ENCODE assay signal across 1 cellular context in genomic region chr14:74133833-74134481, GRCh38.
A peak's percentile ranks its signal among the peaks of the same experiment; 100 is the strongest.
TF ChIP-seq lines count a peak whose summit lies in the region.

No MANE protein-coding gene starts in this region.

TF ChIP-seq in HepG2, 621 proteins besides CTCF, POLR2A, EP300 and RAD21 (continued from another document):
- TF ChIP-seq, protein P1, sequence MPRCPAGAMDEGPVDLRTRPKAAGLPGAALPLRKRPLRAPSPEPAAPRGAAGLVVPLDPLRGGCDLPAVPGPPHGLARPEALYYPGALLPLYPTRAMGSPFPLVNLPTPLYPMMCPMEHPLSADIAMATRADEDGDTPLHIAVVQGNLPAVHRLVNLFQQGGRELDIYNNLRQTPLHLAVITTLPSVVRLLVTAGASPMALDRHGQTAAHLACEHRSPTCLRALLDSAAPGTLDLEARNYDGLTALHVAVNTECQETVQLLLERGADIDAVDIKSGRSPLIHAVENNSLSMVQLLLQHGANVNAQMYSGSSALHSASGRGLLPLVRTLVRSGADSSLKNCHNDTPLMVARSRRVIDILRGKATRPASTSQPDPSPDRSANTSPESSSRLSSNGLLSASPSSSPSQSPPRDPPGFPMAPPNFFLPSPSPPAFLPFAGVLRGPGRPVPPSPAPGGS (CRISPR knock-in tag; IDR thresholded peaks at IDR 0.05) = no peak
- TF ChIP-seq FOXA3 (CRISPR knock-in tag; IDR thresholded peaks at IDR 0.05) (0 out of 2 replicates have a peak, but pooled peaks have one; percentile 14), KDM5A (IDR thresholded peaks at IDR 0.05; ENCODE audit: borderline replicate concordance, low read length) (no peak), EED (CRISPR knock-in tag; IDR thresholded peaks at IDR 0.05) (no peak), MATR3 (CRISPR knock-in tag; IDR thresholded peaks at IDR 0.05) (no peak), REPIN1 (CRISPR knock-in tag; IDR thresholded peaks at IDR 0.05; ENCODE audit: borderline replicate concordance, low read depth) (no peak), RARA (CRISPR knock-in tag; IDR thresholded peaks at IDR 0.05) (no peak), KLF9 (CRISPR knock-in tag; IDR thresholded peaks at IDR 0.05; ENCODE audit: low read depth) (no peak), HNF4A (CRISPR knock-in tag; IDR thresholded peaks at IDR 0.05) (peak; percentile 44; the same call in 1 of the 2 replicates)
